In genomic region chr2:46828039-46828438, GRCh38 we compare ENCODE assay signal across 18 cellular contexts.
"Had no signal": no experiment of that assay in that cellular context is flagged by ENCODE, and none has a peak within 500 bp of the region (broad histone marks: within the 10 kb centered on the region; RNA-seq: fewer than 3 reads in every experiment).

No MANE protein-coding gene starts in this region.

- ATAC-seq: activated CD4-positive, alpha-beta T cell treated with anti-CD3 and anti-CD28 coated beads for 36 hours; activated T-helper 17 cell treated with anti-CD3 and anti-CD28 coated beads, Interleukin-2, amount 50 U/mL, for 72 hours; esophagus mucosa; naive thymus-derived CD8-positive, alpha-beta T cell; sciatic nerve had no signal

- H3K27ac Mint-ChIP-seq: activated CD4-positive, alpha-beta T cell treated with anti-CD3 and anti-CD28 coated beads for 36 hours; activated naive CD8-positive, alpha-beta T cell treated with anti-CD3 and anti-CD28 coated beads, Interleukin-2, amount 10 ng/mL, durations not matched to agents 7 days and 5 days; activated T-helper 17 cell treated with anti-CD3 and anti-CD28 coated beads, Interleukin-2, amount 50 U/mL, for 72 hours; memory B cell; naive thymus-derived CD8-positive, alpha-beta T cell; stimulated activated naive B cell treated with anti-CD40 and anti-IgM and Interleukin-4, amounts not matched to agents 10 μg/mL and 1 μg/mL and 100 μg/mL, for 72 hours had no signal

- H3K27ac ChIP-seq: neutrophil had no signal

- H3K36me3 ChIP-seq: neutrophil had no signal

- H3K9me3 Mint-ChIP-seq: activated T-helper 17 cell treated with anti-CD3 and anti-CD28 coated beads, Interleukin-2, amount 50 U/mL, for 72 hours had no signal

- DNase-seq: activated CD4-positive, alpha-beta T cell treated with anti-CD3 and anti-CD28 coated beads for 36 hours; activated CD4-positive, alpha-beta T cell treated with anti-CD3 and anti-CD28 coated beads, Interleukin-2, amount 50 U/mL, for 48 hours; activated naive CD4-positive, alpha-beta T cell treated with Interleukin-2 at 50 U/mL for 16 hours; activated naive CD8-positive, alpha-beta T cell treated with anti-CD3 and anti-CD28 coated beads, Interleukin-2, amount 10 ng/mL, durations not matched to agents 7 days and 5 days; activated T-cell treated with anti-CD3 and anti-CD28 coated beads, Interleukin-2, amount 50 U/mL, for 1 hour; cortex of kidney; naive thymus-derived CD8-positive, alpha-beta T cell; stimulated activated CD4-positive, alpha-beta T cell treated with anti-CD3 and anti-CD28 coated beads, Interleukin-4, amount 100 ng/mL, for 24 hours; stimulated activated naive B cell treated with anti-CD40 and anti-IgM and Interleukin-4, amounts not matched to agents 10 μg/mL and 1 μg/mL and 100 μg/mL, for 72 hours; SW 1271; T-helper 2 cell had no signal

- H3K4me1 Mint-ChIP-seq: activated CD4-positive, alpha-beta T cell treated with anti-CD3 and anti-CD28 coated beads for 36 hours; activated naive CD8-positive, alpha-beta T cell treated with anti-CD3 and anti-CD28 coated beads, Interleukin-2, amount 10 ng/mL, durations not matched to agents 7 days and 5 days; activated T-helper 17 cell treated with anti-CD3 and anti-CD28 coated beads, Interleukin-2, amount 50 U/mL, for 72 hours; brain; central memory CD8-positive, alpha-beta T cell; naive thymus-derived CD8-positive, alpha-beta T cell had no signal

- H3K36me3 Mint-ChIP-seq: activated naive CD8-positive, alpha-beta T cell treated with anti-CD3 and anti-CD28 coated beads, Interleukin-2, amount 10 ng/mL, durations not matched to agents 7 days and 5 days; brain had no signal

- H3K4me3 Mint-ChIP-seq: activated CD4-positive, alpha-beta T cell treated with anti-CD3 and anti-CD28 coated beads for 36 hours; activated naive CD8-positive, alpha-beta T cell treated with anti-CD3 and anti-CD28 coated beads, Interleukin-2, amount 10 ng/mL, durations not matched to agents 7 days and 5 days; activated T-helper 17 cell treated with anti-CD3 and anti-CD28 coated beads, Interleukin-2, amount 50 U/mL, for 72 hours; brain; central memory CD8-positive, alpha-beta T cell; memory B cell; naive thymus-derived CD8-positive, alpha-beta T cell; stimulated activated naive B cell treated with anti-CD40 and anti-IgM and Interleukin-4, amounts not matched to agents 10 μg/mL and 1 μg/mL and 100 μg/mL, for 72 hours had no signal

- H3K9me3 ChIP-seq: neutrophil had no signal

- H3K27me3 ChIP-seq: neutrophil had no signal
